In the genomic region with DNA sequence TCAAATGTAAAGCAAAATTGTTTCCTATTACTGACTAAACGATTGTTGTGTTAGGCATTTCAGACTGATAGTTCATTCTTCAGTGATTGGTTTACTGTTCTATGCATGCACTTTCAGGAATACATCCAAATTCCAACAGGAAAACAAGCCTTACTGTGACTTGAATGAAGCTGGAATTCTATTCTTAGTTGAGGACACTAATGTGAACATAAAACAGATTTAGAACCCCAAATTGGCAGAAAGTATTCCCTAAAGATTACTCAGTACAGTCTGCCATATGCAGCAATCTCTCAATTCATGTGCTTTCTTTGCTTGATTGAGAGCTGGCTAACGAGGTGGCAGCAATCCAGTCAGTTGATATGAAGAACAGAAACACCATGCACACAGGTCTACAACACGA, we compare ENCODE assay signal across 23 cellular contexts.
"Had no signal": no experiment of that assay in that cellular context is flagged by ENCODE, and none has a peak within 500 bp of the region (broad histone marks: within the 10 kb centered on the region; RNA-seq: fewer than 3 reads in every experiment).

No MANE protein-coding gene starts in this region.

- H3K27ac Mint-ChIP-seq: effector memory CD8-positive, alpha-beta T cell; natural killer cell treated with Interleukin-12 subunit alpha and Interleukin-12 subunit beta and Interleukin-15 and Interleukin-18, amount 100 ng/mL, for 72 hours; T-helper 1 cell treated with Interleukin-12 subunit alpha and Interleukin-12 subunit beta and Interleukin-4 antibody, amounts not matched to agents 30 μg/mL and 1 μg/mL, for 36 hours had no signal

- H3K27ac ChIP-seq: body of pancreas, cardiac muscle cell, dorsolateral prefrontal cortex, esophagus squamous epithelium, gastroesophageal sphincter, parathyroid adenoma, upper lobe of left lung had no signal

- H3K4me3 Mint-ChIP-seq: effector memory CD8-positive, alpha-beta T cell; natural killer cell treated with Interleukin-12 subunit alpha and Interleukin-12 subunit beta and Interleukin-15 and Interleukin-18, amount 100 ng/mL, for 72 hours; T-helper 1 cell treated with Interleukin-12 subunit alpha and Interleukin-12 subunit beta and Interleukin-4 antibody, amounts not matched to agents 30 μg/mL and 1 μg/mL, for 36 hours had no signal

- DNase-seq: activated CD4-positive, alpha-beta T cell treated with anti-CD3 and anti-CD28 coated beads for 4 hours; activated CD4-positive, alpha-beta T cell treated with anti-CD3 and anti-CD28 coated beads, Interleukin-2, amount 50 U/mL, for 48 hours; activated CD4-positive, CD25-positive, alpha-beta regulatory T cell; activated naive CD4-positive, alpha-beta T cell treated with Interleukin-2 at 50 U/mL for 16 hours; activated T-cell treated with anti-CD3 and anti-CD28 coated beads, Interleukin-2, amount 50 U/mL, for 48 hours; amygdala; body of pancreas; effector memory CD8-positive, alpha-beta T cell; esophagus squamous epithelium; head of caudate nucleus; hypothalamus; midbrain; right cardiac atrium; stimulated activated CD4-positive, alpha-beta T cell treated with anti-CD3 and anti-CD28 coated beads, Interleukin-4, amount 100 ng/mL, for 24 hours; stimulated activated naive CD4-positive, alpha-beta T cell treated with Interleukin-2 at 50 U/mL for 16 hours; T1000; upper lobe of left lung had no signal

- H3K36me3 Mint-ChIP-seq: natural killer cell treated with Interleukin-12 subunit alpha and Interleukin-12 subunit beta and Interleukin-15 and Interleukin-18, amount 100 ng/mL, for 72 hours had no signal

- H2AFZ ChIP-seq: parathyroid adenoma had no signal

- H3K9me3 Mint-ChIP-seq: T-helper 1 cell treated with Interleukin-12 subunit alpha and Interleukin-12 subunit beta and Interleukin-4 antibody, amounts not matched to agents 30 μg/mL and 1 μg/mL, for 36 hours had no signal

- H3K4me1 ChIP-seq: body of pancreas, esophagus squamous epithelium, gastroesophageal sphincter, parathyroid adenoma, upper lobe of left lung had no signal

- ATAC-seq: body of pancreas; effector memory CD8-positive, alpha-beta T cell; gastroesophageal sphincter; natural killer cell treated with Interleukin-12 subunit alpha and Interleukin-12 subunit beta and Interleukin-15 and Interleukin-18, amount 100 ng/mL, for 72 hours; right cardiac atrium had no signal

- H3K4me3 ChIP-seq: body of pancreas, cardiac muscle cell, dorsolateral prefrontal cortex, esophagus squamous epithelium, gastroesophageal sphincter, upper lobe of left lung had no signal

- H3K36me3 ChIP-seq: cardiac muscle cell, esophagus squamous epithelium, gastroesophageal sphincter, upper lobe of left lung had no signal

- H3K79me2 ChIP-seq: parathyroid adenoma had no signal

- H3K27me3 ChIP-seq: body of pancreas, cardiac muscle cell, dorsolateral prefrontal cortex, esophagus squamous epithelium, gastroesophageal sphincter, upper lobe of left lung had no signal

- H3K27me3 Mint-ChIP-seq: effector memory CD8-positive, alpha-beta T cell; natural killer cell treated with Interleukin-12 subunit alpha and Interleukin-12 subunit beta and Interleukin-15 and Interleukin-18, amount 100 ng/mL, for 72 hours had no signal
